8 cellular contexts compared by ENCODE assay signal in genomic region chr16:50065241-50065623, GRCh38. TPM values are rescaled to one million over a fixed set of nuclear protein-coding genes. Genes with fewer than 3 reads are reported as not detected.
DNase-seq lines count a peak whose midpoint lies in the region; ATAC-seq and TF ChIP-seq lines count a peak whose summit lies in the region.

No MANE protein-coding gene starts in this region.

- DNase-seq in activated T-cell treated with anti-CD3 and anti-CD28 coated beads, Interleukin-2, amount 50 U/mL, for 72 hours: no peak
- DNase-seq in activated T-cell treated with anti-CD3 and anti-CD28 coated beads, Interleukin-2, amount 50 U/mL, for 48 hours: no peak
- DNase-seq in kidney epithelial cell (ENCODE audit: low read depth) (no peak), GM20000 (ENCODE audit: low spot score) (no peak)

- peaks cover 0 to 8% of the 10 kb centered on the region in 2 donors for H3K36me3 Mint-ChIP-seq in activated T-cell treated with anti-CD3 and anti-CD28 coated beads, Interleukin-2, amount 50 U/mL, for 72 hours (ENCODE audit: insufficient read depth in 2 of 2)
- H3K36me3 Mint-ChIP-seq in activated naive CD8-positive, alpha-beta T cell: no peaks in the 10 kb centered on the region

- H3K4me3 ChIP-seq in kidney epithelial cell (ENCODE audit: low read depth, low read length): peak overlapping the region; percentile 27
- peak overlapping the region; percentile 90 for H3K4me3 ChIP-seq in thymus (ENCODE audit: low read length)

- no peak for ATAC-seq in activated T-cell treated with anti-CD3 and anti-CD28 coated beads, Interleukin-2, amount 50 U/mL, for 72 hours (replicated peaks in 1 of 2)
- no peak for ATAC-seq in HG02588 (IDR thresholded peaks at IDR 0.05; ENCODE audit: unreplicated experiment)
- ATAC-seq in HG02642 (IDR thresholded peaks at IDR 0.05; ENCODE audit: poor library complexity, unreplicated experiment): no peak

- H3K27ac Mint-ChIP-seq in activated T-cell treated with anti-CD3 and anti-CD28 coated beads, Interleukin-2, amount 50 U/mL, for 72 hours: no peak overlapping the region
- peak overlapping the region; percentile 89 for H3K27ac Mint-ChIP-seq in activated naive CD8-positive, alpha-beta T cell

- 86% methylated on average over 8 of the region's 8 CpGs for WGBS in thymus

- peak overlapping the region; percentile 54 for H3K27ac ChIP-seq in thymus (ENCODE audit: low read depth)

- H3K36me3 ChIP-seq in kidney epithelial cell (ENCODE audit: control insufficient read depth, insufficient read depth, low read length) (no peaks in the 10 kb centered on the region), thymus (ENCODE audit: control insufficient read depth, insufficient read depth) (peaks cover 4% of the 10 kb centered on the region)

- no peaks in the 10 kb centered on the region for H3K27me3 Mint-ChIP-seq in activated T-cell treated with anti-CD3 and anti-CD28 coated beads, Interleukin-2, amount 50 U/mL, for 72 hours (ENCODE audit: low read depth)
- H3K27me3 Mint-ChIP-seq in activated naive CD8-positive, alpha-beta T cell: no peaks in the 10 kb centered on the region

- H3K9me3 Mint-ChIP-seq in activated T-cell treated with anti-CD3 and anti-CD28 coated beads, Interleukin-2, amount 50 U/mL, for 72 hours: no peaks in the 10 kb centered on the region
- no peaks in the 10 kb centered on the region for H3K9me3 Mint-ChIP-seq in activated naive CD8-positive, alpha-beta T cell (ENCODE audit: low read depth)

- peak overlapping the region; percentile 86 to 87 for H3K4me3 Mint-ChIP-seq in activated T-cell treated with anti-CD3 and anti-CD28 coated beads, Interleukin-2, amount 50 U/mL, for 72 hours
- peak overlapping the region; percentile 88 for H3K4me3 Mint-ChIP-seq in activated naive CD8-positive, alpha-beta T cell

- H3K27me3 ChIP-seq in kidney epithelial cell (ENCODE audit: control insufficient read depth, insufficient read depth, low read length) (no peaks in the 10 kb centered on the region), thymus (ENCODE audit: control insufficient read depth, insufficient read depth) (no peaks in the 10 kb centered on the region)

- H3K9me3 ChIP-seq in thymus (ENCODE audit: control insufficient read depth): no peaks in the 10 kb centered on the region

- H3K4me1 ChIP-seq in thymus (ENCODE audit: control insufficient read depth, insufficient read depth, low read length): peaks cover 6% of the 10 kb centered on the region

- TF ChIP-seq CTCF in kidney epithelial cell (IDR thresholded peaks at IDR 0.05; ENCODE audit: insufficient read depth, low read length, poor library complexity, severe bottlenecking): no peak
- no peak for TF ChIP-seq CTCF in GM20000 (IDR thresholded peaks at IDR 0.05; ENCODE audit: extremely low read depth, missing control alignments)

- peaks cover 44% of the 10 kb centered on the region for H3K4me1 Mint-ChIP-seq in activated T-cell treated with anti-CD3 and anti-CD28 coated beads, Interleukin-2, amount 50 U/mL, for 72 hours (ENCODE audit: low read depth)
- H3K4me1 Mint-ChIP-seq in activated naive CD8-positive, alpha-beta T cell (ENCODE audit: low read depth): peaks cover 43% of the 10 kb centered on the region

RNA-seq across cellular contexts. Expression of gene HEATR3, which starts 0.5 kb away (rescaled TPM):
- total RNA-seq in activated T-cell treated with anti-CD3 and anti-CD28 coated beads, Interleukin-2, amount 50 U/mL, for 72 hours: 10 to 100 TPM; 19.5 to 19.6 TPM
- total RNA-seq in kidney epithelial cell: 19.1 and 19.4 TPM in 2 replicates
- 20.0 TPM for polyA plus RNA-seq in thymus

RNA-seq across cellular contexts. Expression of gene CNEP1R1, which starts 40.2 kb away (rescaled TPM):
- 10 to 100 TPM; 28.6 to 30.8 TPM for total RNA-seq in activated T-cell treated with anti-CD3 and anti-CD28 coated beads, Interleukin-2, amount 50 U/mL, for 72 hours
- total RNA-seq in kidney epithelial cell: 18.0 and 23.9 TPM in 2 replicates
- polyA plus RNA-seq in thymus: 18.5 TPM
